ENCODE assay signal across 10 cellular contexts in the genomic region with DNA sequence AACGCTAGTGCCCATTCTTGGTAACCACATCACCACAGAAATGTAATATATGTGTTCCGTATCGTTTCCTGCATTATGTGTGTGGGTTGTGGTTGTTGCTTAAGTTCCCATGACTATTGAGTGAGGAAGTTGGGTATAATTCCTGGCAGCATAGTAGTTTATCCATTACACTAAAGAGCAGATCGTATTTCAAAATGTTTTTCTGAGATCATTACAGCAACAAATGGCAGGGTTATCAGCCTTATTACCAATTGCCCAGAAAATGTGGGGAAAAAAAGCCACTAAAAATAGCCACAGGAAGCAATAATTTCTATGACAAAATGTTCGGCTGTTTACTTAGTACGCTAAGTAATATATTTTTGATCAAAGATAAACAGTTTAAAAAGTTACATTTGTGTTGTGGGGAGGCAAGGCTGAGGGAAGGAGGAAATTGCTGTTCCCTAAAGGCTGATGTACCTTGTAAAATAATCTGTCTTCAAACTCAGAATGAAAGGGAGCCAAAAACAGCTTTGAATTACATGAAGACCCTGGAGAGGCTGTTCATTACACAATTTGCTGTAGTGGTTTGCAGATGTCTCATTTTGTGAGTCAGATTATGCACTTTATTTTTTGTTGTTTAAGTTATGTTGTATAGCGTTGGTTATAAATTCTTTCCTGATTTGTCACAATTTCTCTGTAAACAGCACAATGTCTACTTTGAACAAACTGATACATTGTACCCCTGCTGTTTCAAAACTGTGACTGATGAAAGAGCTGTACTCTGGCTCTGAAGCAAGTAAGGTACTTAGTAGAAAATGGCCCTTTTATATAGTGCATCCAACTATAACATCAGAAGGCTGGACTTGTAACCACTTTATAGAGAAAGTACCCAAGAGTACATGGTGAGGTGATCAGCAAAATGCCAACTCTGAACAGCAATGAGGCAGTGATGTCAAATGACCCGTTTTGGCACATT.
A peak's percentile ranks its signal among the peaks of the same experiment; 100 is the strongest.
DNase-seq lines count a peak whose midpoint lies in the region; ATAC-seq and TF ChIP-seq lines count a peak whose summit lies in the region.
"Had no signal": no experiment of that assay in that cellular context is flagged by ENCODE, and none has a peak within 500 bp of the region (broad histone marks: within the 10 kb centered on the region; RNA-seq: fewer than 3 reads in every experiment).

No MANE protein-coding gene starts in this region.

- POLR2A ChIA-PET in BJ (lab: Charles Lee), result interaction anchor here (0.6 kb wide), 1 partner anchor 172 kb away, joined by 3 read pairs; no protein-coding TSS in a partner anchor

- no peaks in the 10 kb centered on the region for H3K36me3 Mint-ChIP-seq in stimulated activated naive B cell treated with anti-CD40 and anti-IgM and Interleukin-4, amounts not matched to agents 10 μg/mL and 1 μg/mL and 100 μg/mL, for 72 hours

- DNase-seq in BJ (ENCODE audit: low read depth) (peak; percentile 94), SW480 (ENCODE audit: low spot score) (peak; percentile 66), kidney epithelial cell (ENCODE audit: low read depth) (peak; percentile 85)
- DNase-seq in Jurkat, Clone E6-1 (ENCODE audit: low read depth, low spot score), result peak; percentile 15
- DNase-seq in stimulated activated naive B cell treated with anti-CD40 and anti-IgM and Interleukin-4, amounts not matched to agents 10 μg/mL and 1 μg/mL and 100 μg/mL, for 72 hours, result no peak
- DNase-seq: activated CD4-positive, alpha-beta T cell treated with anti-CD3 and anti-CD28 coated beads for 4 hours; small intestine had no signal

- no peaks in the 10 kb centered on the region for H3K27me3 ChIP-seq in BJ (ENCODE audit: control insufficient read depth, insufficient read depth, low read length)
- H3K27me3 ChIP-seq in kidney epithelial cell (ENCODE audit: control insufficient read depth, insufficient read depth, low read length), result no peaks in the 10 kb centered on the region

- H3K4me3 Mint-ChIP-seq in stimulated activated naive B cell treated with anti-CD40 and anti-IgM and Interleukin-4, amounts not matched to agents 10 μg/mL and 1 μg/mL and 100 μg/mL, for 72 hours, result no peak overlapping the region

- ATAC-seq in GM21528 (IDR thresholded peaks at IDR 0.05; ENCODE audit: low FRiP score, unreplicated experiment) (no peak), GM19397 (IDR thresholded peaks at IDR 0.05; ENCODE audit: unreplicated experiment) (no peak), GM21381 (IDR thresholded peaks at IDR 0.05; ENCODE audit: unreplicated experiment) (no peak)
- ATAC-seq in stimulated activated naive B cell treated with anti-CD40 and anti-IgM and Interleukin-4, amounts not matched to agents 10 μg/mL and 1 μg/mL and 100 μg/mL, for 72 hours (replicated peaks), result no peak

- CTCF ChIA-PET in BJ (lab: Yijun Ruan, JAX), result no interaction called here

- H3K27me3 Mint-ChIP-seq in stimulated activated naive B cell treated with anti-CD40 and anti-IgM and Interleukin-4, amounts not matched to agents 10 μg/mL and 1 μg/mL and 100 μg/mL, for 72 hours, result no peaks in the 10 kb centered on the region

- H3K36me3 ChIP-seq in BJ (ENCODE audit: control insufficient read depth, insufficient read depth, low read length) (no peaks in the 10 kb centered on the region), kidney epithelial cell (ENCODE audit: control insufficient read depth, insufficient read depth, low read length) (no peaks in the 10 kb centered on the region)

- no peaks in the 10 kb centered on the region for H3K4me1 Mint-ChIP-seq in stimulated activated naive B cell treated with anti-CD40 and anti-IgM and Interleukin-4, amounts not matched to agents 10 μg/mL and 1 μg/mL and 100 μg/mL, for 72 hours

- no peak overlapping the region for H3K27ac Mint-ChIP-seq in stimulated activated naive B cell treated with anti-CD40 and anti-IgM and Interleukin-4, amounts not matched to agents 10 μg/mL and 1 μg/mL and 100 μg/mL, for 72 hours

- TF ChIP-seq CTCF in BJ (IDR thresholded peaks at IDR 0.05; ENCODE audit: insufficient read depth, low read depth, low read length) (no peak), kidney epithelial cell (IDR thresholded peaks at IDR 0.05; ENCODE audit: insufficient read depth, low read length, poor library complexity, severe bottlenecking) (no peak)

- H3K4me3 ChIP-seq in BJ (ENCODE audit: low read depth, low read length) (no peak overlapping the region), kidney epithelial cell (ENCODE audit: low read depth, low read length) (no peak overlapping the region)
- no peak overlapping the region for H3K4me3 ChIP-seq in Jurkat, Clone E6-1 (ENCODE audit: low read length)

- H3K9me3 Mint-ChIP-seq in stimulated activated naive B cell treated with anti-CD40 and anti-IgM and Interleukin-4, amounts not matched to agents 10 μg/mL and 1 μg/mL and 100 μg/mL, for 72 hours, result no peaks in the 10 kb centered on the region
